In genomic region chr6:41937881-41938574, GRCh38 we compare ENCODE assay signal across 9 cellular contexts. TPM values are rescaled to one million over a fixed set of nuclear protein-coding genes. Genes with fewer than 3 reads are reported as not detected.
DNase-seq lines count a peak whose midpoint lies in the region; ATAC-seq and TF ChIP-seq lines count a peak whose summit lies in the region.
"Had no signal": no experiment of that assay in that cellular context is flagged by ENCODE, and none has a peak within 500 bp of the region (broad histone marks: within the 10 kb centered on the region; RNA-seq: fewer than 3 reads in every experiment).

No MANE protein-coding gene starts in this region.

- H3K27ac ChIP-seq in heart right ventricle (peak overlapping the region; percentile 20 to 94 (median 88)), thyroid gland (peak overlapping the region in 2 of 3 donors; percentile 2 to 19)

- intact Hi-C loops in heart right ventricle (cut with DNase I), result loop anchor here in 8 of 10 donors (2.0 to 5.0 kb wide), 5 partner anchors 17 to 156 kb away; partner anchors contain the start of genes TOMM6 (in 2 of the 8), BYSL (in 1 of the 8), MED20 (in 1 of the 8) and PRICKLE4 (in 1 of the 8)
- intact Hi-C loops in thyroid gland (cut with DNase I), result loop anchor here (5.0 kb wide), 2 partner anchors 91 to 104 kb away; no protein-coding TSS in a partner anchor
- intact Hi-C loops in Calu3 (cut with micrococcal nuclease; ENCODE audit: unreplicated experiment), result no loop called here

- H3K36me3 ChIP-seq in heart right ventricle, result peaks cover 0 to 54% (median 30%) of the 10 kb centered on the region in 9 donors
- peaks cover 20 to 24% of the 10 kb centered on the region in 2 donors for H3K36me3 ChIP-seq in thyroid gland

- peaks cover 62% of the 10 kb centered on the region for H3K4me1 Mint-ChIP-seq in activated CD8-positive, alpha-beta T cell treated with anti-CD3 and anti-CD28 coated beads, Interleukin-2, amount 10 ng/mL, durations not matched to agents 7 days and 5 days (ENCODE audit: low read depth)
- peaks cover 30% of the 10 kb centered on the region for H3K4me1 Mint-ChIP-seq in Calu3 (ENCODE audit: low read depth, unreplicated experiment)

- no TSS peak for BruUV-seq in Calu3 (replicated peaks; lab: Mats Ljungman, UMichigan)

- H3K36me3 Mint-ChIP-seq in activated CD8-positive, alpha-beta T cell treated with anti-CD3 and anti-CD28 coated beads, Interleukin-2, amount 10 ng/mL, durations not matched to agents 7 days and 5 days (ENCODE audit: low read depth), result peaks cover 80% of the 10 kb centered on the region
- H3K36me3 Mint-ChIP-seq in Calu3 (ENCODE audit: insufficient read depth, unreplicated experiment), result peaks cover 53% of the 10 kb centered on the region

- DNase-seq in activated T-cell treated with anti-CD3 and anti-CD28 coated beads for 1 hour (ENCODE audit: low read depth) (peak; percentile 32), activated T-cell treated with anti-CD3 and anti-CD28 coated beads for 4 hours (no peak), heart right ventricle (peak; percentile 22 to 40), thyroid gland (no peak), Calu3 (no peak)
- peak; percentile 73 for DNase-seq in activated CD8-positive, alpha-beta T cell treated with anti-CD3 and anti-CD28 coated beads, Interleukin-2, amount 10 ng/mL, durations not matched to agents 7 days and 5 days

- H3K27ac Mint-ChIP-seq in activated CD8-positive, alpha-beta T cell treated with anti-CD3 and anti-CD28 coated beads, Interleukin-2, amount 10 ng/mL, durations not matched to agents 7 days and 5 days, result peak overlapping the region; percentile 97
- H3K27ac Mint-ChIP-seq in Calu3 (ENCODE audit: unreplicated experiment), result no peak overlapping the region

- peak overlapping the region; percentile 99 for H3K4me3 Mint-ChIP-seq in activated CD8-positive, alpha-beta T cell treated with anti-CD3 and anti-CD28 coated beads, Interleukin-2, amount 10 ng/mL, durations not matched to agents 7 days and 5 days
- no peak overlapping the region for H3K4me3 Mint-ChIP-seq in Calu3 (ENCODE audit: low read depth, unreplicated experiment)

- H3K9me3 Mint-ChIP-seq in activated CD8-positive, alpha-beta T cell treated with anti-CD3 and anti-CD28 coated beads, Interleukin-2, amount 10 ng/mL, durations not matched to agents 7 days and 5 days (ENCODE audit: insufficient read depth), result no peaks in the 10 kb centered on the region
- H3K9me3 Mint-ChIP-seq in Calu3 (ENCODE audit: low read depth, unreplicated experiment), result no peaks in the 10 kb centered on the region

- 41 to 42% methylated on average over 4 of the region's 4 CpGs for WGBS in heart right ventricle, 2 donors
- WGBS in thyroid gland, 2 donors, result 74 to 75% methylated on average over 4 of the region's 4 CpGs

- H3K4me1 ChIP-seq in heart right ventricle (peaks cover 26 to 74% (median 58%) of the 10 kb centered on the region in 9 donors), thyroid gland (peaks cover 20 to 38% of the 10 kb centered on the region in 2 donors)

- H3K9me3 ChIP-seq in heart right ventricle, result no peaks in the 10 kb centered on the region
- no peaks in the 10 kb centered on the region for H3K9me3 ChIP-seq in thyroid gland

- POLR2A ChIA-PET in activated CD8-positive, alpha-beta T cell treated with anti-CD3 and anti-CD28 coated beads, Interleukin-2, amount 10 ng/mL, durations not matched to agents 7 days and 5 days (lab: Charles Lee), result interaction anchor here (0.6 to 13.1 kb wide), 11 partner anchors 7 to 151 kb away, joined by 4 to 372 read pairs (median 9); partner anchors contain the start of genes BYSL, MED20, TAF8 and TOMM6

- H3K27me3 Mint-ChIP-seq in activated CD8-positive, alpha-beta T cell treated with anti-CD3 and anti-CD28 coated beads, Interleukin-2, amount 10 ng/mL, durations not matched to agents 7 days and 5 days (ENCODE audit: low read depth), result no peaks in the 10 kb centered on the region
- H3K27me3 Mint-ChIP-seq in Calu3 (ENCODE audit: unreplicated experiment), result no peaks in the 10 kb centered on the region

- TF ChIP-seq POLR2A in thyroid gland (IDR thresholded peaks at IDR 0.05), result no peak

- ATAC-seq in activated CD8-positive, alpha-beta T cell treated with anti-CD3 and anti-CD28 coated beads, Interleukin-2, amount 10 ng/mL, durations not matched to agents 7 days and 5 days, result no peak
- ATAC-seq in heart right ventricle (peak in 1 of 8 donors; percentile 5), HG02884 (IDR thresholded peaks at IDR 0.05; ENCODE audit: unreplicated experiment) (no peak), HG02571 (IDR thresholded peaks at IDR 0.05; ENCODE audit: unreplicated experiment) (no peak)
- ATAC-seq: HCT116 had no signal

- TF ChIP-seq CTCF in heart right ventricle (IDR thresholded peaks at IDR 0.05), result no peak
- no peak for TF ChIP-seq CTCF in thyroid gland (IDR thresholded peaks at IDR 0.05)
- TF ChIP-seq CTCF in Calu3 (IDR thresholded peaks at IDR 0.05; ENCODE audit: unreplicated experiment), result no peak

- H3K27me3 ChIP-seq in heart right ventricle, result no peaks in the 10 kb centered on the region
- no peaks in the 10 kb centered on the region for H3K27me3 ChIP-seq in thyroid gland

- CTCF ChIA-PET in activated CD8-positive, alpha-beta T cell treated with anti-CD3 and anti-CD28 coated beads, Interleukin-2, amount 10 ng/mL, durations not matched to agents 7 days and 5 days (lab: Charles Lee), result interaction anchor here (0.7 to 19.0 kb wide), 12 partner anchors 15 to 276 kb away, joined by 3 to 451 read pairs (median 6); partner anchors contain the start of genes BYSL, MED20, TAF8 and TOMM6
- CTCF ChIA-PET in Calu3 (lab: Charles Lee), result interaction anchor here (3.3 kb wide), 1 partner anchor 17 kb away, joined by 17 read pairs; the partner anchor contains the start of genes BYSL and MED20

- H3K4me3 ChIP-seq in heart right ventricle (peak overlapping the region in 2 of 10 donors; percentile 13 to 99), thyroid gland (replicated peaks in 1 of 3) (no peak overlapping the region)

RNA-seq across cellular contexts. Expression of gene CCND3, which starts 3.6 kb away (rescaled TPM):
- total RNA-seq in activated CD8-positive, alpha-beta T cell treated with anti-CD3 and anti-CD28 coated beads, Interleukin-2, amount 10 ng/mL, durations not matched to agents 7 days and 5 days, result 100 to 1,000 TPM; 441 to 462 TPM
- 10 to 100 TPM; 29.6 to 51.8 (median 37.5) TPM for total RNA-seq in heart right ventricle
- 10 to 100 TPM; 55.5 to 77.3 TPM for polyA plus RNA-seq in heart right ventricle
- total RNA-seq in thyroid gland, result 100 to 1,000 TPM; 103 to 204 (median 166) TPM
- 77.4 and 90.4 TPM in 2 replicates for total RNA-seq in Calu3 (2022)

RNA-seq across cellular contexts. Expression of gene BYSL, which starts 16.7 kb away (rescaled TPM):
- total RNA-seq in activated CD8-positive, alpha-beta T cell treated with anti-CD3 and anti-CD28 coated beads, Interleukin-2, amount 10 ng/mL, durations not matched to agents 7 days and 5 days, result 10 to 100 TPM; 39.4 to 43.1 TPM
- 10 to 100 TPM in 3 of 10 donors, 1 to 10 TPM in 7; 7.5 to 14.6 (median 9.9) TPM for total RNA-seq in heart right ventricle
- 10 to 100 TPM in 1 of 2 donors, 1 to 10 TPM in 1; 4.3 to 20.0 TPM for polyA plus RNA-seq in heart right ventricle
- total RNA-seq in thyroid gland, result 1 to 10 TPM; 2.8 to 6.1 (median 4.2) TPM
- total RNA-seq in Calu3 (2022), result 51.7 and 55.6 TPM in 2 replicates

RNA-seq across cellular contexts. Expression of gene MED20, which starts 17.1 kb away (rescaled TPM):
- 10 to 100 TPM; 20.6 to 22.3 TPM for total RNA-seq in activated CD8-positive, alpha-beta T cell treated with anti-CD3 and anti-CD28 coated beads, Interleukin-2, amount 10 ng/mL, durations not matched to agents 7 days and 5 days
- total RNA-seq in heart right ventricle (10 to 100 TPM; 12.6 to 21.5 (median 17.3) TPM), thyroid gland (10 to 100 TPM; 20.6 to 27.1 (median 24.3) TPM), Calu3 (2022) (28.0 and 29.8 TPM in 2 replicates)
- 10 to 100 TPM; 11.0 to 11.1 TPM for polyA plus RNA-seq in heart right ventricle

RNA-seq across cellular contexts. Expression of gene USP49, which starts 42.9 kb away (rescaled TPM):
- 1 to 10 TPM; 6.2 to 7.8 TPM for total RNA-seq in activated CD8-positive, alpha-beta T cell treated with anti-CD3 and anti-CD28 coated beads, Interleukin-2, amount 10 ng/mL, durations not matched to agents 7 days and 5 days
- total RNA-seq in heart right ventricle (1 to 10 TPM; 1.1 to 2.0 (median 1.7) TPM), thyroid gland (10 to 100 TPM in 3 of 4 donors, 1 to 10 TPM in 1; 9.8 to 17.5 (median 13.8) TPM), Calu3 (2022) (6.9 and 7.0 TPM in 2 replicates)
- polyA plus RNA-seq in heart right ventricle, result 1 to 10 TPM in 1 of 2 donors, under 1 TPM in 1; 0.58 to 2.0 TPM

Comparison
In these comparisons a context has a peak if more than half of its experiments do, and no peak if none do; other contexts are left out.
1. DNase-seq: peak in activated T-cell treated with anti-CD3 and anti-CD28 coated beads for 1 hour (single experiment), activated CD8-positive, alpha-beta T cell treated with anti-CD3 and anti-CD28 coated beads, Interleukin-2, amount 10 ng/mL, durations not matched to agents 7 days and 5 days (single experiment) and heart right ventricle (2 of 2); none in activated T-cell treated with anti-CD3 and anti-CD28 coated beads for 4 hours (single experiment), thyroid gland (0 of 2) and Calu3 (single experiment).